ENCODE assay signal across 21 cellular contexts in genomic region chr2:23703037-23703582, GRCh38.
"Had no signal": no experiment of that assay in that cellular context is flagged by ENCODE, and none has a peak within 500 bp of the region (broad histone marks: within the 10 kb centered on the region; RNA-seq: fewer than 3 reads in every experiment).

No MANE protein-coding gene starts in this region.

- H3K4me3 ChIP-seq: left ventricle myocardium inferior, tibial artery had no signal

- H3K27me3 ChIP-seq: tibial artery had no signal

- H3K27ac Mint-ChIP-seq: activated naive CD4-positive, alpha-beta T cell treated with anti-CD3 and anti-CD28 coated beads, Interleukin-2, amount 10 ng/mL, durations not matched to agents 7 days and 5 days; activated naive CD8-positive, alpha-beta T cell treated with anti-CD3 and anti-CD28 coated beads, Interleukin-2, amount 50 U/mL, for 24 hours; memory B cell; naive thymus-derived CD4-positive, alpha-beta T cell had no signal

- H3K27ac ChIP-seq: left ventricle myocardium inferior, tibial artery had no signal

- H3K4me3 Mint-ChIP-seq: activated naive CD4-positive, alpha-beta T cell treated with anti-CD3 and anti-CD28 coated beads, Interleukin-2, amount 10 ng/mL, durations not matched to agents 7 days and 5 days; activated naive CD8-positive, alpha-beta T cell treated with anti-CD3 and anti-CD28 coated beads, Interleukin-2, amount 50 U/mL, for 24 hours; activated T-cell treated with anti-CD3 and anti-CD28 coated beads, Interleukin-2, amount 50 U/mL, for 4 hours; brain; memory B cell; naive thymus-derived CD4-positive, alpha-beta T cell had no signal

- ATAC-seq: activated naive CD8-positive, alpha-beta T cell treated with anti-CD3 and anti-CD28 coated beads, Interleukin-2, amount 50 U/mL, for 24 hours; activated T-cell treated with anti-CD3 and anti-CD28 coated beads, Interleukin-2, amount 50 U/mL, for 4 hours; naive thymus-derived CD4-positive, alpha-beta T cell; stimulated activated naive CD8-positive, alpha-beta T cell treated with anti-CD3 and anti-CD28 coated beads, Interleukin-15, Interleukin-2, amounts not matched to agents 100 U/mL and 50 U/mL, for 24 hours had no signal

- H3K9me3 Mint-ChIP-seq: activated naive CD4-positive, alpha-beta T cell treated with anti-CD3 and anti-CD28 coated beads, Interleukin-2, amount 10 ng/mL, durations not matched to agents 7 days and 5 days; activated naive CD8-positive, alpha-beta T cell treated with anti-CD3 and anti-CD28 coated beads, Interleukin-2, amount 50 U/mL, for 24 hours; activated T-cell treated with anti-CD3 and anti-CD28 coated beads, Interleukin-2, amount 50 U/mL, for 4 hours had no signal

- H3K9me3 ChIP-seq: left ventricle myocardium inferior, tibial artery had no signal

- H3K4me1 Mint-ChIP-seq: activated naive CD4-positive, alpha-beta T cell treated with anti-CD3 and anti-CD28 coated beads, Interleukin-2, amount 10 ng/mL, durations not matched to agents 7 days and 5 days; activated naive CD8-positive, alpha-beta T cell treated with anti-CD3 and anti-CD28 coated beads, Interleukin-2, amount 50 U/mL, for 24 hours had no signal

- H3K36me3 Mint-ChIP-seq: activated naive CD4-positive, alpha-beta T cell treated with anti-CD3 and anti-CD28 coated beads, Interleukin-2, amount 10 ng/mL, durations not matched to agents 7 days and 5 days had no signal

- H3K27me3 Mint-ChIP-seq: activated naive CD4-positive, alpha-beta T cell treated with anti-CD3 and anti-CD28 coated beads, Interleukin-2, amount 10 ng/mL, durations not matched to agents 7 days and 5 days; activated naive CD8-positive, alpha-beta T cell treated with anti-CD3 and anti-CD28 coated beads, Interleukin-2, amount 50 U/mL, for 24 hours; brain; memory B cell; naive thymus-derived CD4-positive, alpha-beta T cell had no signal

- DNase-seq: activated CD4-positive, alpha-beta T cell treated with anti-CD3 and anti-CD28 coated beads, Interleukin-2, amount 50 U/mL, for 4 hours; activated effector memory CD4-positive, alpha-beta T cell treated with Interleukin-2 at 50 U/mL for 16 hours; activated naive CD4-positive, alpha-beta T cell treated with anti-CD3 and anti-CD28 coated beads, Interleukin-2, amount 10 ng/mL, durations not matched to agents 7 days and 5 days; activated naive CD8-positive, alpha-beta T cell treated with anti-CD3 and anti-CD28 coated beads, Interleukin-2, amount 50 U/mL, for 24 hours; activated T-cell treated with anti-CD3 and anti-CD28 coated beads, Interleukin-2, amount 50 U/mL, for 4 hours; anterior cingulate cortex; caudate nucleus; erythroblast; foreskin melanocyte; hypothalamus; kidney; left ventricle myocardium inferior; nucleus accumbens; stimulated activated CD4-positive, alpha-beta T cell treated with anti-CD3 and anti-CD28 coated beads, Interleukin-2, amount 100 ng/mL, for 24 hours; stimulated activated naive CD8-positive, alpha-beta T cell treated with anti-CD3 and anti-CD28 coated beads, Interleukin-15, Interleukin-2, amounts not matched to agents 100 U/mL and 50 U/mL, for 24 hours; substantia nigra; T-helper 2 cell had no signal
